ENCODE assay signal across 7 cellular contexts in the genomic region with DNA sequence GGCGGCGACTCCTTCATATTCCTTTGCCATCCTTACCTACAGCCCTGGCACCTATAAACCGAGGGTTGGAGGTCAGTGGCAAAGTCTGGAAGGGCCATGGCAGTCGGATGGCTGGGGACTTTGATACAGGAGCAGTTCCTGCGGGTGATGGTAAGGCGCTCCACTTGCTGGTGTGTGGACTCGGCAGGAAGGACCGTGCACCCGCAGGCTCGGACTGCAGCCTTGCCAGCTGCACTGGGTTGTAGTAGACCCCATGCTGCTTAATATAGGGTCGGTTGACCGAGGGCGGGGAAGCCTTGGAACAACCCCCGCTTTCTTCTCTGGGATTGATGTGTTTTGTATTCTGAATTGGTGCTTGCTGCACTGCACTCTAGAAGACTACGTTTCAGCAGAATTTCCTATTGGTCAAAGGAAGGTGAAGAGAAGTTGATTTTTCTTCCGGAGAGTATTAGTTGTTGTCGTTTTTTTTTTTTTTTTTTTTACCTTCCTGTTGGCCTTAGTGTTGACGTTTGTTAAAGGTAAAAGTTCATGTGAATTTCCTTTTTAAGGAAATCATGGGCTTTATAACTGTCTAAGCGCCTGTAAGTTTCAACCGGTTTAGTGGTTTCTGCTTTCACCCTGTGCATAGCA. TPM values are rescaled to one million over a fixed set of nuclear protein-coding genes. Genes with fewer than 3 reads are reported as not detected.
DNase-seq lines count a peak whose midpoint lies in the region; ATAC-seq and TF ChIP-seq lines count a peak whose summit lies in the region.

No MANE protein-coding gene starts in this region.

- CTCF ChIA-PET in HEK293 (lab: Yijun Ruan, JAX), result no interaction called here
- CTCF ChIA-PET in activated CD4-positive, alpha-beta T cell treated with anti-CD3 and anti-CD28 coated beads for 36 hours (lab: Charles Lee), result interaction anchor here (0.7 kb wide), 1 partner anchor 1449 kb away, joined by 3 read pairs; no protein-coding TSS in a partner anchor

- peak overlapping the region; percentile 85 for H3K4me3 Mint-ChIP-seq in activated CD4-positive, alpha-beta T cell treated with anti-CD3 and anti-CD28 coated beads for 36 hours
- H3K4me3 Mint-ChIP-seq in stimulated activated naive CD8-positive, alpha-beta T cell treated with anti-CD3 and anti-CD28 coated beads, Interleukin-15, Interleukin-2, amounts not matched to agents 100 ng/mL and 50 ng/mL, for 24 hours, result peak overlapping the region; percentile 90

- H3K9me3 ChIP-seq in HEK293 (ENCODE audit: control insufficient read depth, insufficient read depth, low read depth, low read length) (no peaks in the 10 kb centered on the region), MG63 (no peaks in the 10 kb centered on the region), endocrine pancreas (ENCODE audit: control insufficient read depth, low read length) (no peaks in the 10 kb centered on the region)

- H3K36me3 ChIP-seq in HEK293 (ENCODE audit: control insufficient read depth in 2 of 2, insufficient read depth in 1 of 2, low read length in 2 of 2) (peaks cover 0 to 32% of the 10 kb centered on the region in 2 experiments; a peak in 2 of 3 replicates), MG63 (peaks cover 5% of the 10 kb centered on the region), endocrine pancreas (ENCODE audit: control insufficient read depth, insufficient read depth, low read length) (no peaks in the 10 kb centered on the region), mesendoderm (ENCODE audit: control insufficient read depth, insufficient read depth, low read length) (no peaks in the 10 kb centered on the region)

- no peaks in the 10 kb centered on the region for H3K9me3 Mint-ChIP-seq in activated CD4-positive, alpha-beta T cell treated with anti-CD3 and anti-CD28 coated beads for 36 hours (ENCODE audit: low read depth)
- H3K9me3 Mint-ChIP-seq in stimulated activated naive CD8-positive, alpha-beta T cell treated with anti-CD3 and anti-CD28 coated beads, Interleukin-15, Interleukin-2, amounts not matched to agents 100 ng/mL and 50 ng/mL, for 24 hours, result no peaks in the 10 kb centered on the region

- H3K9ac ChIP-seq in endocrine pancreas (ENCODE audit: control insufficient read depth, insufficient read depth, low read length) (peak overlapping the region; percentile 100), mesendoderm (ENCODE audit: low read length) (peak overlapping the region; percentile 95)

- DNase-seq in GM13977 (ENCODE audit: low spot score) (peak; percentile 43), MG63 (peak; percentile 57), mesendoderm (peak; percentile 57)
- no peak for DNase-seq in activated CD4-positive, alpha-beta T cell treated with anti-CD3 and anti-CD28 coated beads for 36 hours

- H3K79me1 ChIP-seq in mesendoderm (ENCODE audit: low read length), result peaks cover 2% of the 10 kb centered on the region

- ATAC-seq in activated CD4-positive, alpha-beta T cell treated with anti-CD3 and anti-CD28 coated beads for 36 hours, result peak; percentile 12

- peaks cover 26% of the 10 kb centered on the region for H3K36me3 Mint-ChIP-seq in activated CD4-positive, alpha-beta T cell treated with anti-CD3 and anti-CD28 coated beads for 36 hours (ENCODE audit: low read depth)
- H3K36me3 Mint-ChIP-seq in stimulated activated naive CD8-positive, alpha-beta T cell treated with anti-CD3 and anti-CD28 coated beads, Interleukin-15, Interleukin-2, amounts not matched to agents 100 ng/mL and 50 ng/mL, for 24 hours (ENCODE audit: low read depth), result peaks cover 24% of the 10 kb centered on the region

- no peak overlapping the region for H4K8ac ChIP-seq in mesendoderm (ENCODE audit: low read depth, low read length)

- peak overlapping the region; percentile 95 for H3K56ac ChIP-seq in mesendoderm (ENCODE audit: low read length)

- H3K4me1 ChIP-seq in HEK293 (ENCODE audit: control insufficient read depth, insufficient read depth, low read length) (no peaks in the 10 kb centered on the region), endocrine pancreas (ENCODE audit: control insufficient read depth, insufficient read depth, low read length) (peaks cover 6% of the 10 kb centered on the region), mesendoderm (ENCODE audit: control insufficient read depth, low read depth, low read length) (no peaks in the 10 kb centered on the region)

- H3K27ac ChIP-seq in HEK293 (ENCODE audit: extremely low read depth, low read depth, low read length) (peak overlapping the region; percentile 0; the same call in 1 of the 2 replicates), mesendoderm (ENCODE audit: low read depth, low read length) (no peak overlapping the region)

- no peaks in the 10 kb centered on the region for H3K27me3 ChIP-seq in MG63
- no peaks in the 10 kb centered on the region for H3K27me3 ChIP-seq in endocrine pancreas (ENCODE audit: control insufficient read depth, insufficient read depth, low read length)
- H3K27me3 ChIP-seq in mesendoderm (ENCODE audit: insufficient read depth, low read length, poor library complexity), result no peaks in the 10 kb centered on the region

- POLR2A ChIA-PET in HEK293 (lab: Yijun Ruan, JAX), result no interaction called here
- POLR2A ChIA-PET in activated CD4-positive, alpha-beta T cell treated with anti-CD3 and anti-CD28 coated beads for 36 hours (lab: Charles Lee), result no interaction called here

- TF ChIP-seq CTCF in GM13977 (IDR thresholded peaks at IDR 0.05; ENCODE audit: extremely low read depth, insufficient read depth, missing control alignments) (no peak), HEK293 (tag by site-specific recombination; IDR thresholded peaks at IDR 0.05) (no peak)

- peak overlapping the region; percentile 39 for H3K4me2 ChIP-seq in mesendoderm (ENCODE audit: low read length)

- no peaks in the 10 kb centered on the region for H3K79me2 ChIP-seq in mesendoderm (ENCODE audit: control insufficient read depth, insufficient read depth, low read length)

- intact Hi-C loops in activated CD4-positive, alpha-beta T cell treated with anti-CD3 and anti-CD28 coated beads for 36 hours (cut with DNase I, micrococcal nuclease), result loop anchor here (1.0 to 10.0 kb wide), 11 partner anchors 39 to 770 kb away; partner anchors contain the start of genes BBS12 (in 1 of the 2), BBS7 (in 1 of the 2), CCNA2 (in 1 of the 2) and EXOSC9 (in 1 of the 2)

- H2AK5ac ChIP-seq in mesendoderm (ENCODE audit: low read length), result no peak overlapping the region

- no peak overlapping the region for H2BK120ac ChIP-seq in mesendoderm (ENCODE audit: low read depth, low read length)

- H3K27ac Mint-ChIP-seq in activated CD4-positive, alpha-beta T cell treated with anti-CD3 and anti-CD28 coated beads for 36 hours, result peak overlapping the region; percentile 85
- peak overlapping the region; percentile 80 for H3K27ac Mint-ChIP-seq in stimulated activated naive CD8-positive, alpha-beta T cell treated with anti-CD3 and anti-CD28 coated beads, Interleukin-15, Interleukin-2, amounts not matched to agents 100 ng/mL and 50 ng/mL, for 24 hours

- H3K18ac ChIP-seq in mesendoderm (ENCODE audit: low read length), result peak overlapping the region; percentile 91

- H3K4me3 ChIP-seq in HEK293 (ENCODE audit: low read depth, low read length) (peak overlapping the region; percentile 82), MG63 (peak overlapping the region; percentile 85), endocrine pancreas (ENCODE audit: control insufficient read depth, insufficient read depth, low read length) (peak overlapping the region; percentile 86), mesendoderm (ENCODE audit: low read length) (peak overlapping the region; percentile 97)

- in situ Hi-C loops in GM13977 (cut with MboI; ENCODE audit: low pct_unique_long_range_greater_than_20kb, low sequenced_read_pairs, unreplicated experiment), result no loop called here

- no peak overlapping the region for H3K4ac ChIP-seq in mesendoderm (ENCODE audit: low read depth, low read length)

- no peaks in the 10 kb centered on the region for H3K27me3 Mint-ChIP-seq in activated CD4-positive, alpha-beta T cell treated with anti-CD3 and anti-CD28 coated beads for 36 hours
- no peaks in the 10 kb centered on the region for H3K27me3 Mint-ChIP-seq in stimulated activated naive CD8-positive, alpha-beta T cell treated with anti-CD3 and anti-CD28 coated beads, Interleukin-15, Interleukin-2, amounts not matched to agents 100 ng/mL and 50 ng/mL, for 24 hours

- peaks cover 57% of the 10 kb centered on the region for H3K4me1 Mint-ChIP-seq in activated CD4-positive, alpha-beta T cell treated with anti-CD3 and anti-CD28 coated beads for 36 hours
- H3K4me1 Mint-ChIP-seq in stimulated activated naive CD8-positive, alpha-beta T cell treated with anti-CD3 and anti-CD28 coated beads, Interleukin-15, Interleukin-2, amounts not matched to agents 100 ng/mL and 50 ng/mL, for 24 hours (ENCODE audit: low read depth), result peaks cover 82% of the 10 kb centered on the region

- no peak overlapping the region for H4K5ac ChIP-seq in mesendoderm (ENCODE audit: low read length)

- H2BK5ac ChIP-seq in mesendoderm (ENCODE audit: low read length), result peak overlapping the region; percentile 30

- H3K23ac ChIP-seq in mesendoderm (ENCODE audit: low read length), result no peak overlapping the region

- WGBS in mesendoderm (ENCODE audit: extremely low coverage, insufficient coverage, low lambda C conversion rate), result no CpG with 5 or more reads among the region's 20 CpGs

- no peak overlapping the region for H2BK15ac ChIP-seq in mesendoderm (replicated peaks; ENCODE audit: low read depth)

TF ChIP-seq in HEK293, 187 proteins besides CTCF, POLR2A, EP300 and RAD21 (continues in another document):
- TF ChIP-seq ZNF335 (tag by site-specific recombination; conservative IDR thresholded peaks at IDR 0.05) (peak; percentile 45; the same call in 1 of the 2 replicates), ZNF362 (tag by site-specific recombination; IDR thresholded peaks at IDR 0.05) (peak; percentile 86; the same call in 1 of the 2 replicates)

RNA-seq across cellular contexts. Expression of gene BLTP1, which starts 0.7 kb away (rescaled TPM):
- 8.2 and 12.9 TPM in 2 replicates for total RNA-seq in MG63 (2014; rRNA removed; shearing (Covaris generic); ENCODE audit: low replicate concordance)
- total RNA-seq in activated CD4-positive, alpha-beta T cell treated with anti-CD3 and anti-CD28 coated beads for 36 hours, result 10 to 100 TPM; 16.5 to 20.1 TPM
- polyA plus RNA-seq in mesendoderm (2013, experiment 1 of 2), result 10.1 TPM
- 9.9 TPM for polyA plus RNA-seq in mesendoderm (2013, experiment 2 of 2)
